ENCODE assay signal across 21 cellular contexts in genomic region chr9:127180457-127181314, GRCh38. TPM values are rescaled to one million over a fixed set of nuclear protein-coding genes. Genes with fewer than 3 reads are reported as not detected.
A peak's percentile ranks its signal among the peaks of the same experiment; 100 is the strongest.
DNase-seq lines count a peak whose midpoint lies in the region; ATAC-seq and TF ChIP-seq lines count a peak whose summit lies in the region.
"Had no signal": no experiment of that assay in that cellular context is flagged by ENCODE, and none has a peak within 500 bp of the region (broad histone marks: within the 10 kb centered on the region; RNA-seq: fewer than 3 reads in every experiment).

No MANE protein-coding gene starts in this region.

- intact Hi-C loops in cardiac septum (cut with DNase I): no loop called here
- intact Hi-C loops in left cardiac atrium (cut with DNase I): loop anchor here in 1 of 2 donors (10.0 kb wide), 1 partner anchor 56 kb away; the partner anchor contains the start of gene ANGPTL2

- peak overlapping the region; percentile 91 for H3K27ac Mint-ChIP-seq in chondrocyte (ENCODE audit: unreplicated experiment)
- H3K27ac Mint-ChIP-seq: HFFc6, T-helper 17 cell had no signal

- TF ChIP-seq CTCF in chondrocyte (IDR thresholded peaks at IDR 0.05) (no peak), GM13976 (IDR thresholded peaks at IDR 0.05; ENCODE audit: borderline replicate concordance, control extremely low read depth, extremely low read depth, insufficient read depth, missing control alignments) (no peak)

- no peaks in the 10 kb centered on the region for H3K9me3 Mint-ChIP-seq in chondrocyte (ENCODE audit: low read depth)
- H3K9me3 Mint-ChIP-seq: activated T-cell treated with anti-CD3 and anti-CD28 coated beads, Interleukin-2, amount 50 U/mL, for 4 hours; HFFc6 had no signal

- in situ Hi-C loops in GM13976 (cut with MboI; ENCODE audit: low sequenced_read_pairs, unreplicated experiment): no loop called here

- H3K4me1 Mint-ChIP-seq in chondrocyte (ENCODE audit: low read depth): peaks cover 55% of the 10 kb centered on the region
- H3K4me1 Mint-ChIP-seq: T-helper 17 cell had no signal

- ATAC-seq in left cardiac atrium: no peak
- ATAC-seq: activated T-cell treated with anti-CD3 and anti-CD28 coated beads, Interleukin-2, amount 50 U/mL, for 4 hours; T-helper 17 cell had no signal

- H3K4me3 Mint-ChIP-seq in chondrocyte (ENCODE audit: unreplicated experiment): no peak overlapping the region
- H3K4me3 Mint-ChIP-seq: activated T-cell treated with anti-CD3 and anti-CD28 coated beads, Interleukin-2, amount 50 U/mL, for 4 hours; HFFc6; T-helper 17 cell had no signal

- DNase-seq in cardiac septum (ENCODE audit: low spot score): peak; percentile 71
- DNase-seq in left cardiac atrium: no peak
- DNase-seq in chondrocyte (ENCODE audit: low spot score): peak; percentile 66
- DNase-seq in mesenteric fat pad (ENCODE audit: low spot score): peak; percentile 87
- peak; percentile 41 for DNase-seq in ureter (ENCODE audit: low spot score)
- DNase-seq in NCI-H226: no peak
- no peak for DNase-seq in GM13976 (ENCODE audit: low spot score)
- no peak for DNase-seq in 8988T
- DNase-seq: activated CD4-positive, alpha-beta T cell treated with anti-CD3 and anti-CD28 coated beads for 4 hours; activated T-cell treated with anti-CD3 and anti-CD28 coated beads, Interleukin-2, amount 50 U/mL, for 4 hours; amygdala; cortex of kidney; erythroblast; HFFc6; NCI-H1092 treated with DMSO at 0.1 percent for 48 hours; NCI-H446; SIG-M5; stimulated activated CD4-positive, alpha-beta T cell treated with anti-CD3 and anti-CD28 coated beads, Interleukin-12 subunit alpha, Interleukin-12 subunit beta, amount 100 ng/mL, for 4 hours; stimulated activated naive CD4-positive, alpha-beta T cell treated with Interleukin-2 at 50 U/mL for 16 hours; T-helper 17 cell had no signal

- H3K27me3 Mint-ChIP-seq in chondrocyte (ENCODE audit: low read depth): no peaks in the 10 kb centered on the region
- H3K27me3 Mint-ChIP-seq: T-helper 17 cell had no signal

- H3K36me3 Mint-ChIP-seq in chondrocyte (ENCODE audit: low read depth): no peaks in the 10 kb centered on the region

RNA-seq across cellular contexts. Expression of gene ANGPTL2, which starts 58.3 kb away (rescaled TPM):
- total RNA-seq in cardiac septum (41.4 TPM), left cardiac atrium (10 to 100 TPM; 51.8 to 63.1 TPM), chondrocyte (26.7 to 39.7 TPM (median 39.0 TPM) in 3 replicates), mesenteric fat pad (169 TPM), ureter (22.2 TPM)
- total RNA-seq: Caco-2 had no signal

Comparison
In these comparisons a context has a peak if more than half of its experiments do, and no peak if none do; other contexts are left out.
1. DNase-seq: peak in cardiac septum (single experiment), chondrocyte (single experiment), mesenteric fat pad (single experiment) and ureter (single experiment); none in left cardiac atrium (single experiment), NCI-H226 (single experiment), GM13976 (single experiment) and 8988T (single experiment).